8 cellular contexts compared by ENCODE assay signal in genomic region chr19:46487802-46488445, GRCh38. TPM values are rescaled to one million over a fixed set of nuclear protein-coding genes. Genes with fewer than 3 reads are reported as not detected.
DNase-seq lines count a peak whose midpoint lies in the region; ATAC-seq, FAIRE-seq and TF ChIP-seq lines count a peak whose summit lies in the region.

No MANE protein-coding gene starts in this region.

- peaks cover 0 to 12% (median 0%) of the 10 kb centered on the region in 4 donors for H3K4me1 ChIP-seq in right lobe of liver

- H3K4me3 Mint-ChIP-seq in activated CD4-positive, alpha-beta T cell treated with anti-CD3 and anti-CD28 coated beads, Interleukin-2, amount 10 ng/mL, durations not matched to agents 24 days and 14 days, result no peak overlapping the region

- FAIRE-seq in GM12892 (lab: Jason Lieb, UNC), result peak; percentile 69

- TF ChIP-seq CTCF in 22Rv1 (IDR thresholded peaks at IDR 0.05) (peak; percentile 81), right lobe of liver (IDR thresholded peaks at IDR 0.05) (peak; percentile 77 to 96 (median 88))

- H3K4me1 Mint-ChIP-seq in activated CD4-positive, alpha-beta T cell treated with anti-CD3 and anti-CD28 coated beads, Interleukin-2, amount 10 ng/mL, durations not matched to agents 24 days and 14 days, result peaks cover 4% of the 10 kb centered on the region

- no peaks in the 10 kb centered on the region for H3K36me3 Mint-ChIP-seq in activated CD4-positive, alpha-beta T cell treated with anti-CD3 and anti-CD28 coated beads, Interleukin-2, amount 10 ng/mL, durations not matched to agents 24 days and 14 days (ENCODE audit: low read depth)

- H3K27me3 ChIP-seq in right lobe of liver, result peaks cover 0 to 11% of the 10 kb centered on the region in 2 donors

- H3K27ac ChIP-seq in 22Rv1 (no peak overlapping the region), right lobe of liver (no peak overlapping the region)

- intact Hi-C loops in activated CD4-positive, alpha-beta T cell treated with anti-CD3 and anti-CD28 coated beads, Interleukin-2, amount 10 ng/mL, durations not matched to agents 24 days and 14 days (cut with micrococcal nuclease), result loop anchor here (1.0 to 2.0 kb wide), 3 partner anchors 86 to 207 kb away; no protein-coding TSS in a partner anchor
- intact Hi-C loops in right lobe of liver (cut with DNase I), result loop anchor here in 1 of 2 donors (2.0 kb wide), 1 partner anchor 85 kb away; no protein-coding TSS in a partner anchor

- H3K36me3 ChIP-seq in right lobe of liver, result no peaks in the 10 kb centered on the region

- H3K27ac Mint-ChIP-seq in activated CD4-positive, alpha-beta T cell treated with anti-CD3 and anti-CD28 coated beads, Interleukin-2, amount 10 ng/mL, durations not matched to agents 24 days and 14 days, result no peak overlapping the region

- H3K9me3 ChIP-seq in right lobe of liver, result no peaks in the 10 kb centered on the region

- TF ChIP-seq POLR2A in GM12892 (IDR thresholded peaks at IDR 0.05; ENCODE audit: low read depth, low read length), result no peak
- no peak for TF ChIP-seq POLR2A in right lobe of liver (IDR thresholded peaks at IDR 0.05)

- H3K9me3 Mint-ChIP-seq in activated CD4-positive, alpha-beta T cell treated with anti-CD3 and anti-CD28 coated beads, Interleukin-2, amount 10 ng/mL, durations not matched to agents 24 days and 14 days, result no peaks in the 10 kb centered on the region

- H3K27me3 Mint-ChIP-seq in activated CD4-positive, alpha-beta T cell treated with anti-CD3 and anti-CD28 coated beads, Interleukin-2, amount 10 ng/mL, durations not matched to agents 24 days and 14 days, result peaks cover 67% of the 10 kb centered on the region

- peak; percentile 80 to 88 (median 88) for ATAC-seq in right lobe of liver

- DNase-seq in GM12892 (ENCODE audit: insufficient read length) (peak; percentile 74), NCI-H226 (peak; percentile 22), dedifferentiated amniotic fluid mesenchymal stem cell (ENCODE audit: extremely low spot score) (peak; percentile 63), right lobe of liver (peak; percentile 72 to 74 (median 73)), T1000 (lab: John Stamatoyannopoulos, UW) (no peak)
- DNase-seq in activated CD4-positive, alpha-beta T cell treated with anti-CD3 and anti-CD28 coated beads, Interleukin-2, amount 10 ng/mL, durations not matched to agents 24 days and 14 days, result peak; percentile 94
- DNase-seq in stimulated activated CD4-positive, alpha-beta T cell treated with anti-CD3 and anti-CD28 coated beads, Interleukin-4, amount 100 ng/mL, for 48 hours (ENCODE audit: low read depth in 2 of 2), result peak; percentile 68 to 80

- H3K4me3 ChIP-seq in right lobe of liver, result peak overlapping the region in 1 of 3 donors; percentile 10

- WGBS in right lobe of liver (ENCODE audit: insufficient coverage, low coverage, low lambda C conversion rate, missing lambda C conversion rate), result under 1% methylated on average over 19 of the region's 38 CpGs

RNA-seq across cellular contexts. Expression of gene PNMA8B, which starts 7.7 kb away (rescaled TPM):
- not detected for polyA plus RNA-seq in GM12892 (2012; ENCODE audit: missing spikeins)
- total RNA-seq in activated CD4-positive, alpha-beta T cell treated with anti-CD3 and anti-CD28 coated beads, Interleukin-2, amount 10 ng/mL, durations not matched to agents 24 days and 14 days, result not detected in 2 replicates
- under 1 TPM; 0.20 to 0.55 (median 0.33) TPM for total RNA-seq in right lobe of liver

RNA-seq across cellular contexts. Expression of gene PNMA8A, which starts 16.6 kb away (rescaled TPM):
- 2.6 TPM for polyA plus RNA-seq in GM12892 (2012; ENCODE audit: missing spikeins)
- total RNA-seq in activated CD4-positive, alpha-beta T cell treated with anti-CD3 and anti-CD28 coated beads, Interleukin-2, amount 10 ng/mL, durations not matched to agents 24 days and 14 days, result not detected in 2 replicates
- under 1 TPM in 4 of 6 experiments, not detected in 2; 0.06 to 0.26 (median 0.23) TPM for total RNA-seq in right lobe of liver

RNA-seq across cellular contexts. Expression of gene PNMA8C, which starts 59.2 kb away (rescaled TPM):
- not detected for polyA plus RNA-seq in GM12892 (2012; ENCODE audit: missing spikeins)
- not detected in 2 replicates for total RNA-seq in activated CD4-positive, alpha-beta T cell treated with anti-CD3 and anti-CD28 coated beads, Interleukin-2, amount 10 ng/mL, durations not matched to agents 24 days and 14 days
- total RNA-seq in right lobe of liver, result not detected
